1 cellular context compared by ENCODE assay signal in the genomic region with DNA sequence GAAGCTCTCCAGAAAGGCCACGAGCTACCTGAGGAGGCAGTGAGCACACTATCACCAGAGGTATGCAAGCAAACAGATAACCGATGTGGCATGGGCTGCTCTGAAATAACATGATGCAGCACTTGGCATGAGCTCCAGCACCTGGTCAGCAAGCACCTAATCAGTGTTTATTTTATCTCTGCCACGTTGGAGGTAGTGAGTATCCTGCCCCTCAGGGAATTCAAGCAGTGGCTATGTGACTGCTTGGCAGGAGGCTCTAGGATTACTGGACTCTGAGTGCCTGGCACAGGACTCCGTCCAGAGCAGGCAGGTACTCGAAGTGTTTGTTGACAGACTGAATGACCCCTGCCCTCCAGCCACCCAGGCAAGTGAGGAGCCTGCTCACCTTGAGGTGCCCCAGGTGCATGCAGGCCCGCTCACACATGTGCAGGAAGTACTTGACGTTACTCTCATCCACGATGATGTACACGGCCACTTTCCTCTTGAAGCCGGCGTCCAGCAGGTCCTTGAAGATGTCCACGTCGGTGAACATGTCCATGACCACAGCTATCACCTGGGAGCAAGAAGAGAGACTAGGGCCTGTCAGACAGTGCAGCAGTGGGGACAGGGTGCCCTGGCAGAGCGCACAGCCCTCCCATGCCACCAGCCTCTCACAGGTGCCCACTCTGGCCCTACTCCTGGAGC.
TF ChIP-seq lines count a peak whose summit lies in the region.

No MANE protein-coding gene starts in this region.

TF ChIP-seq in HepG2, 621 proteins besides CTCF, POLR2A, EP300 and RAD21:
- 0 out of 2 replicates have a peak, but pooled peaks have one; percentile 53 for TF ChIP-seq EED (CRISPR knock-in tag; IDR thresholded peaks at IDR 0.05)
- TF ChIP-seq, protein P1, sequence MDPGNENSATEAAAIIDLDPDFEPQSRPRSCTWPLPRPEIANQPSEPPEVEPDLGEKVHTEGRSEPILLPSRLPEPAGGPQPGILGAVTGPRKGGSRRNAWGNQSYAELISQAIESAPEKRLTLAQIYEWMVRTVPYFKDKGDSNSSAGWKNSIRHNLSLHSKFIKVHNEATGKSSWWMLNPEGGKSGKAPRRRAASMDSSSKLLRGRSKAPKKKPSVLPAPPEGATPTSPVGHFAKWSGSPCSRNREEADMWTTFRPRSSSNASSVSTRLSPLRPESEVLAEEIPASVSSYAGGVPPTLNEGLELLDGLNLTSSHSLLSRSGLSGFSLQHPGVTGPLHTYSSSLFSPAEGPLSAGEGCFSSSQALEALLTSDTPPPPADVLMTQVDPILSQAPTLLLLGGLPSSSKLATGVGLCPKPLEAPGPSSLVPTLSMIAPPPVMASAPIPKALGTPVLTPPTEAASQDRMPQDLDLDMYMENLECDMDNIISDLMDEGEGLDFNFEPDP (CRISPR knock-in tag; conservative IDR thresholded peaks at IDR 0.05): peak; percentile 86; the same call in 1 of the 2 replicates
- peak; percentile 60; the same call in 1 of the 2 replicates for TF ChIP-seq ZNF3 (CRISPR knock-in tag; IDR thresholded peaks at IDR 0.05)
- TF ChIP-seq HOXD1 (CRISPR knock-in tag; IDR thresholded peaks at IDR 0.05): no peak
- TF ChIP-seq, protein P2, sequence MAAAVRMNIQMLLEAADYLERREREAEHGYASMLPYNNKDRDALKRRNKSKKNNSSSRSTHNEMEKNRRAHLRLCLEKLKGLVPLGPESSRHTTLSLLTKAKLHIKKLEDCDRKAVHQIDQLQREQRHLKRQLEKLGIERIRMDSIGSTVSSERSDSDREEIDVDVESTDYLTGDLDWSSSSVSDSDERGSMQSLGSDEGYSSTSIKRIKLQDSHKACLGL (CRISPR knock-in tag; IDR thresholded peaks at IDR 0.05): 0 out of 2 replicates have a peak, but pooled peaks have one; percentile 12
- TF ChIP-seq DNMT3B (CRISPR knock-in tag; conservative IDR thresholded peaks at IDR 0.05): no peak
- TF ChIP-seq, protein P3, sequence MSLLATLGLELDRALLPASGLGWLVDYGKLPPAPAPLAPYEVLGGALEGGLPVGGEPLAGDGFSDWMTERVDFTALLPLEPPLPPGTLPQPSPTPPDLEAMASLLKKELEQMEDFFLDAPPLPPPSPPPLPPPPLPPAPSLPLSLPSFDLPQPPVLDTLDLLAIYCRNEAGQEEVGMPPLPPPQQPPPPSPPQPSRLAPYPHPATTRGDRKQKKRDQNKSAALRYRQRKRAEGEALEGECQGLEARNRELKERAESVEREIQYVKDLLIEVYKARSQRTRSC (CRISPR knock-in tag; IDR thresholded peaks at IDR 0.05; ENCODE audit: low read depth): no peak
- 0 out of 2 replicates have a peak, but pooled peaks have one; percentile 32 for TF ChIP-seq ZNF460 (CRISPR knock-in tag; IDR thresholded peaks at IDR 0.05; ENCODE audit: borderline replicate concordance)
